Comparison of ENCODE assay signal across 15 cellular contexts in genomic region chr3:10255835-10256234, GRCh38. TPM values are rescaled to one million over a fixed set of nuclear protein-coding genes. Genes with fewer than 3 reads are reported as not detected.
"Had no signal": no experiment of that assay in that cellular context is flagged by ENCODE, and none has a peak within 500 bp of the region (broad histone marks: within the 10 kb centered on the region; RNA-seq: fewer than 3 reads in every experiment).

No MANE protein-coding gene starts in this region.

- DNase-seq: activated CD8-positive, alpha-beta memory T cell treated with anti-CD3 and anti-CD28 coated beads for 24 hours; amniotic stem cell; body of pancreas; hypothalamus; left cardiac atrium; lower lobe of right lung; small intestine; T-helper 9 cell; trophoblast cell had no signal

- H3K9me3 Mint-ChIP-seq: mesothelial cell of epicardium had no signal

- H3K4me3 ChIP-seq: body of pancreas, lower lobe of right lung, right atrium auricular region had no signal

- H3K27ac Mint-ChIP-seq: mesothelial cell of epicardium had no signal

- H3K4me3 Mint-ChIP-seq: mesothelial cell of epicardium had no signal

- H3K9me3 ChIP-seq: body of pancreas, lower lobe of right lung, right atrium auricular region had no signal

- ATAC-seq: body of pancreas, esophagus mucosa, lower lobe of right lung had no signal

- H3K27me3 ChIP-seq: body of pancreas, right atrium auricular region had no signal

- H3K27ac ChIP-seq: body of pancreas, lower lobe of right lung, right atrium auricular region had no signal

- FAIRE-seq: endometrium, small intestine had no signal

RNA-seq across cellular contexts. Expression of gene GHRL, which starts 36.9 kb away (rescaled TPM):
- total RNA-seq: glomerular endothelial cell, myocyte, right atrium auricular region had no signal
